In the genomic region with DNA sequence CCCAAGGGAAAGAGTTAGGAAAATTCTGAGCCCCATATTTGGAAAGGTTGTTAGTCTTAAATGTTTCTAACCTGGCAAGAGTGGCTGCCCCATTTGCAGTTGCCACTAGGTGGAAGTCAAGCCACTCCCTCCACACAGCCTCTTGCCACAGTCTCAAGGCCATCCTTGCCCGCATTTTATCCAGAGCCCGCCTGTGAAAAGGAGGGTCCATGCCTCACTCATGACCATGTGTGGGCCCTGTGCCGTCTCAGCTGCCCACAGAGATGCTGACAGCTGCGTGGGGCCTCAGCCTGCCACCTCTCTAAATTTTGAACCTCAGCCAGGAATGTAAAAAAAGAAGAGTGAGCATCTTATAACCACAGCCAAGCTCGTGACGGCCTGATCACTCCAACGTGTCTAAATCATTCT, we compare ENCODE assay signal across 8 cellular contexts.
DNase-seq lines count a peak whose midpoint lies in the region; ATAC-seq and TF ChIP-seq lines count a peak whose summit lies in the region.

No MANE protein-coding gene starts in this region.

- DNase-seq in cardiac muscle cell (ENCODE audit: low read depth in 1 of 2, low spot score in 1 of 2) (peak; percentile 31 to 73), heart right ventricle (no peak), H7 (peak; percentile 27), SW480 (ENCODE audit: low spot score) (peak; percentile 23), iris pigment epithelial cell (ENCODE audit: low read depth) (peak; percentile 42), NCI-H446 treated with DMSO at 0.1 percent for 48 hours (lab: John Stamatoyannopoulos, UW) (no peak)
- peak; percentile 11 for DNase-seq in Jurkat, Clone E6-1 (ENCODE audit: low read depth, low spot score)
- DNase-seq in T-helper 2 cell treated with Interferon-gamma antibody and Interleukin-4, amounts not matched to agents 5 μg/mL and 100 μg/mL, for 36 hours (ENCODE audit: low spot score): no peak

- TF ChIP-seq CTCF in cardiac muscle cell (IDR thresholded peaks at IDR 0.05; ENCODE audit: low read depth, low read length): peak; percentile 29
- peak in 4 of 9 donors; percentile 6 to 38 (median 23) for TF ChIP-seq CTCF in heart right ventricle (IDR thresholded peaks at IDR 0.05)

- no peak overlapping the region for H3K27ac Mint-ChIP-seq in T-helper 2 cell treated with Interferon-gamma antibody and Interleukin-4, amounts not matched to agents 5 μg/mL and 100 μg/mL, for 36 hours

- H3K27ac ChIP-seq in cardiac muscle cell (no peak overlapping the region), heart right ventricle (no peak overlapping the region)

- H3K9me3 ChIP-seq in cardiac muscle cell (ENCODE audit: low read depth) (no peaks in the 10 kb centered on the region), heart right ventricle (no peaks in the 10 kb centered on the region)

- H3K4me3 Mint-ChIP-seq in T-helper 2 cell treated with Interferon-gamma antibody and Interleukin-4, amounts not matched to agents 5 μg/mL and 100 μg/mL, for 36 hours: no peak overlapping the region

- H3K4me1 ChIP-seq in cardiac muscle cell (ENCODE audit: low read depth) (peaks cover 16% of the 10 kb centered on the region), heart right ventricle (no peaks in the 10 kb centered on the region)

- intact Hi-C loops in heart right ventricle (cut with DNase I): no loop called here

- no peak for ATAC-seq in heart right ventricle

- H3K4me1 Mint-ChIP-seq in T-helper 2 cell treated with Interferon-gamma antibody and Interleukin-4, amounts not matched to agents 5 μg/mL and 100 μg/mL, for 36 hours (ENCODE audit: low read depth): no peaks in the 10 kb centered on the region

- H3K36me3 ChIP-seq in cardiac muscle cell (no peaks in the 10 kb centered on the region), heart right ventricle (no peaks in the 10 kb centered on the region), H7 (replicated peaks; ENCODE audit: control insufficient read depth, insufficient read depth, low read length) (no peaks in the 10 kb centered on the region)

- no peaks in the 10 kb centered on the region for H3K36me3 Mint-ChIP-seq in T-helper 2 cell treated with Interferon-gamma antibody and Interleukin-4, amounts not matched to agents 5 μg/mL and 100 μg/mL, for 36 hours (ENCODE audit: low read depth)

- no peaks in the 10 kb centered on the region for H3K9me3 Mint-ChIP-seq in T-helper 2 cell treated with Interferon-gamma antibody and Interleukin-4, amounts not matched to agents 5 μg/mL and 100 μg/mL, for 36 hours

- 11 to 17% methylated on average over 7 of the region's 7 CpGs for WGBS in heart right ventricle, 2 donors

- H3K4me3 ChIP-seq in cardiac muscle cell (no peak overlapping the region), heart right ventricle (no peak overlapping the region), H7 (ENCODE audit: insufficient read depth, low read depth, low read length) (no peak overlapping the region)
- no peak overlapping the region for H3K4me3 ChIP-seq in Jurkat, Clone E6-1 (ENCODE audit: low read length)

- no peaks in the 10 kb centered on the region for H3K27me3 ChIP-seq in cardiac muscle cell
- H3K27me3 ChIP-seq in heart right ventricle: no peaks in the 10 kb centered on the region
- no peaks in the 10 kb centered on the region for H3K27me3 ChIP-seq in H7 (ENCODE audit: control insufficient read depth, insufficient read depth, low read length)

- H3K27me3 Mint-ChIP-seq in T-helper 2 cell treated with Interferon-gamma antibody and Interleukin-4, amounts not matched to agents 5 μg/mL and 100 μg/mL, for 36 hours (ENCODE audit: low read depth): no peaks in the 10 kb centered on the region

Comparison
In these comparisons a context has a peak if more than half of its experiments do, and no peak if none do; other contexts are left out.
1. DNase-seq: peak in cardiac muscle cell (2 of 2), H7 (single experiment), Jurkat, Clone E6-1 (single experiment), SW480 (single experiment) and iris pigment epithelial cell (single experiment); none in heart right ventricle (0 of 2), NCI-H446 treated with DMSO at 0.1 percent for 48 hours (single experiment) and T-helper 2 cell treated with Interferon-gamma antibody and Interleukin-4, amounts not matched to agents 5 μg/mL and 100 μg/mL, for 36 hours (single experiment).